Comparison of ENCODE assay signal across 20 cellular contexts in the genomic region with DNA sequence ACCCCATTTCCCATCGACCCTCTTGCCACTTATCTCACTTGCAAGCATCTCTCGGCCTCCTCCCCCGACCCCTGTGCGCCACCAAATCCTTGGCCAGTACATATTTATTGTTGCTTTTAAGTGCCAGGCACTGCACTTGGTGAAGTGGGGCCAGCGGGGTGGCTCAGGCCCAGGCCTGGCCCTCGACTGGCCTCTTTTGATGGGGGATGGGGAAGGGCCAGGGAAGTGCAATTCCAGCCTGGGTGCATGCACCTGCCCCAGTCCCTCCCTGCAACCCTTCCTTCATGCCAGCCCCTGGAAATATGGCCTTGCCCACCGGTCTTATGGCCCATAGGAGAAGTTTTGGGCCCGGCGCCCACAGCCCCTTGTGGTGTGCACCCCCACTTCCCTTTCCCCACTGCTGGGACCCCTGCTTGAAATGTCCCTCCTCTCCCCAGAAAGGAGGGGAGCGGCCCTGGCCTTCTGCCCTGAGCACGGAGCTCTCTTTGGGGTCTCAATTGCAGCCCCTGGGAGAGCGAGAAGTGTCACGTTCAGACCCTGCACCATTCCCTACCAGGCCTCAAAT. TPM values are rescaled to one million over a fixed set of nuclear protein-coding genes. Genes with fewer than 3 reads are reported as not detected.
DNase-seq lines count a peak whose midpoint lies in the region; ATAC-seq and TF ChIP-seq lines count a peak whose summit lies in the region.
"Had no signal": no experiment of that assay in that cellular context is flagged by ENCODE, and none has a peak within 500 bp of the region (broad histone marks: within the 10 kb centered on the region; RNA-seq: fewer than 3 reads in every experiment).

No MANE protein-coding gene starts in this region.

- TF ChIP-seq CTCF in natural killer cell (IDR thresholded peaks at IDR 0.05) (no peak), left ventricle myocardium inferior (IDR thresholded peaks at IDR 0.05; ENCODE audit: borderline replicate concordance) (no peak)

- H3K9me3 ChIP-seq in left ventricle myocardium inferior (replicated peaks), result no peaks in the 10 kb centered on the region
- H3K9me3 ChIP-seq in skeletal muscle tissue (ENCODE audit: control insufficient read depth in 3 of 3, low read length in 3 of 3), result no peaks in the 10 kb centered on the region
- H3K9me3 ChIP-seq: neutrophil had no signal

- H3K4me1 ChIP-seq in left ventricle myocardium inferior (peaks cover 45% of the 10 kb centered on the region), skeletal muscle tissue (ENCODE audit: control insufficient read depth in 3 of 3, insufficient read depth in 3 of 3, low read length in 3 of 3) (peaks cover 1 to 10% (median 7%) of the 10 kb centered on the region in 3 donors)

- H3K9me3 Mint-ChIP-seq in natural killer cell treated with Interleukin-12 subunit alpha and Interleukin-12 subunit beta and Interleukin-15 and Interleukin-18, amount 100 ng/mL, for 72 hours, result no peaks in the 10 kb centered on the region
- no peaks in the 10 kb centered on the region for H3K9me3 Mint-ChIP-seq in natural killer cell
- H3K9me3 Mint-ChIP-seq: activated CD4-positive, alpha-beta memory T cell treated with anti-CD3 and anti-CD28 coated beads, Interleukin-2, amount 10 ng/mL, durations not matched to agents 7 days and 5 days; CD4-positive, CD25-positive, alpha-beta regulatory T cell; H9; stimulated activated naive CD8-positive, alpha-beta T cell treated with anti-CD3 and anti-CD28 coated beads, Interleukin-15, Interleukin-2, amounts not matched to agents 100 ng/mL and 50 ng/mL, for 24 hours had no signal

- no peak for ATAC-seq in natural killer cell treated with Interleukin-12 subunit alpha and Interleukin-12 subunit beta and Interleukin-15 and Interleukin-18, amount 100 ng/mL, for 72 hours
- ATAC-seq in natural killer cell (no peak), GM18907 (IDR thresholded peaks at IDR 0.05; ENCODE audit: unreplicated experiment) (no peak)

- no peaks in the 10 kb centered on the region for H3K4me1 Mint-ChIP-seq in natural killer cell treated with Interleukin-12 subunit alpha and Interleukin-12 subunit beta and Interleukin-15 and Interleukin-18, amount 100 ng/mL, for 72 hours (ENCODE audit: low read depth in 2 of 2)
- H3K4me1 Mint-ChIP-seq in natural killer cell, result no peaks in the 10 kb centered on the region
- H3K4me1 Mint-ChIP-seq: activated CD4-positive, alpha-beta memory T cell treated with anti-CD3 and anti-CD28 coated beads, Interleukin-2, amount 10 ng/mL, durations not matched to agents 7 days and 5 days had no signal

- H3K27ac ChIP-seq in left ventricle myocardium inferior (replicated peaks) (peak overlapping the region; percentile 74), skeletal muscle tissue (ENCODE audit: low read depth, low read length) (no peak overlapping the region)
- H3K27ac ChIP-seq: neutrophil had no signal

- DNase-seq in natural killer cell treated with Interleukin-12 subunit alpha and Interleukin-12 subunit beta and Interleukin-15 and Interleukin-18, amount 100 ng/mL, for 72 hours (ENCODE audit: low spot score), result peak; percentile 42
- no peak for DNase-seq in natural killer cell
- peak; percentile 13 for DNase-seq in left ventricle myocardium inferior
- no peak for DNase-seq in SKM-1 treated with dmso at 0.1 percent for 144 hours (lab: John Stamatoyannopoulos, UW; ENCODE audit: unreplicated experiment)
- no peak for DNase-seq in MV-4-11 (lab: John Stamatoyannopoulos, UW)
- no peak for DNase-seq in SK-N-DZ (ENCODE audit: low spot score)
- DNase-seq: activated CD4-positive, alpha-beta memory T cell treated with anti-CD3 and anti-CD28 coated beads, Interleukin-2, amount 10 ng/mL, durations not matched to agents 7 days and 5 days; activated T-cell treated with anti-CD3 and anti-CD28 coated beads for 4 hours; H9; head of caudate nucleus; MM.1S; NCI-H1694; NCI-H526 treated with DMSO at 0.1 percent for 48 hours; T-helper 9 cell had no signal

- H3K4me3 ChIP-seq in left ventricle myocardium inferior (peak overlapping the region; percentile 57), skeletal muscle tissue (ENCODE audit: low read length in 3 of 3) (peak overlapping the region in 2 of 3 donors; percentile 14 to 46)
- H3K4me3 ChIP-seq: K562 had no signal

- H3K9ac ChIP-seq in skeletal muscle tissue (ENCODE audit: low read depth in 1 of 3, low read length in 3 of 3), result peak overlapping the region in 1 of 3 donors; percentile 72

- intact Hi-C loops in natural killer cell (cut with micrococcal nuclease) (loop anchor here (10.0 kb wide), 1 partner anchor 343 kb away; no protein-coding TSS in a partner anchor), left ventricle myocardium inferior (cut with micrococcal nuclease) (no loop called here)

- H3K36me3 Mint-ChIP-seq in natural killer cell treated with Interleukin-12 subunit alpha and Interleukin-12 subunit beta and Interleukin-15 and Interleukin-18, amount 100 ng/mL, for 72 hours, result no peaks in the 10 kb centered on the region
- H3K36me3 Mint-ChIP-seq in natural killer cell, result no peaks in the 10 kb centered on the region
- H3K36me3 Mint-ChIP-seq: CD4-positive, CD25-positive, alpha-beta regulatory T cell had no signal

- no peak overlapping the region for H3K27ac Mint-ChIP-seq in natural killer cell treated with Interleukin-12 subunit alpha and Interleukin-12 subunit beta and Interleukin-15 and Interleukin-18, amount 100 ng/mL, for 72 hours
- H3K27ac Mint-ChIP-seq in natural killer cell, result no peak overlapping the region
- H3K27ac Mint-ChIP-seq: activated CD4-positive, alpha-beta memory T cell treated with anti-CD3 and anti-CD28 coated beads, Interleukin-2, amount 10 ng/mL, durations not matched to agents 7 days and 5 days; CD4-positive, CD25-positive, alpha-beta regulatory T cell; H9; stimulated activated naive CD8-positive, alpha-beta T cell treated with anti-CD3 and anti-CD28 coated beads, Interleukin-15, Interleukin-2, amounts not matched to agents 100 ng/mL and 50 ng/mL, for 24 hours had no signal

- H3K4me3 Mint-ChIP-seq in natural killer cell treated with Interleukin-12 subunit alpha and Interleukin-12 subunit beta and Interleukin-15 and Interleukin-18, amount 100 ng/mL, for 72 hours, result no peak overlapping the region
- no peak overlapping the region for H3K4me3 Mint-ChIP-seq in natural killer cell
- H3K4me3 Mint-ChIP-seq: activated CD4-positive, alpha-beta memory T cell treated with anti-CD3 and anti-CD28 coated beads, Interleukin-2, amount 10 ng/mL, durations not matched to agents 7 days and 5 days; CD4-positive, CD25-positive, alpha-beta regulatory T cell; H9; stimulated activated naive CD8-positive, alpha-beta T cell treated with anti-CD3 and anti-CD28 coated beads, Interleukin-15, Interleukin-2, amounts not matched to agents 100 ng/mL and 50 ng/mL, for 24 hours had no signal

- no peaks in the 10 kb centered on the region for H3K27me3 Mint-ChIP-seq in natural killer cell treated with Interleukin-12 subunit alpha and Interleukin-12 subunit beta and Interleukin-15 and Interleukin-18, amount 100 ng/mL, for 72 hours
- no peaks in the 10 kb centered on the region for H3K27me3 Mint-ChIP-seq in natural killer cell (ENCODE audit: low read depth in 2 of 2)
- H3K27me3 Mint-ChIP-seq: activated CD4-positive, alpha-beta memory T cell treated with anti-CD3 and anti-CD28 coated beads, Interleukin-2, amount 10 ng/mL, durations not matched to agents 7 days and 5 days; CD4-positive, CD25-positive, alpha-beta regulatory T cell; stimulated activated naive CD8-positive, alpha-beta T cell treated with anti-CD3 and anti-CD28 coated beads, Interleukin-15, Interleukin-2, amounts not matched to agents 100 ng/mL and 50 ng/mL, for 24 hours had no signal

- no peaks in the 10 kb centered on the region for H3K27me3 ChIP-seq in left ventricle myocardium inferior (ENCODE audit: low read depth)
- no peaks in the 10 kb centered on the region for H3K27me3 ChIP-seq in skeletal muscle tissue (ENCODE audit: control insufficient read depth in 3 of 3, insufficient read depth in 3 of 3, low read length in 3 of 3)
- H3K27me3 ChIP-seq: neutrophil had no signal

- H3K36me3 ChIP-seq in left ventricle myocardium inferior, result peaks cover 8% of the 10 kb centered on the region
- H3K36me3 ChIP-seq in skeletal muscle tissue (ENCODE audit: control insufficient read depth in 3 of 3, insufficient read depth in 3 of 3, low read length in 3 of 3), result peaks cover 0 to 2% (median 0%) of the 10 kb centered on the region in 3 donors

RNA-seq across cellular contexts. Expression of a gene that starts 0.8 kb away (rescaled TPM):
- 1 to 10 TPM; 2.4 to 2.7 TPM for total RNA-seq in natural killer cell treated with Interleukin-12 subunit alpha and Interleukin-12 subunit beta and Interleukin-15 and Interleukin-18, amount 100 ng/mL, for 72 hours
- total RNA-seq in natural killer cell (1 to 10 TPM in 2 of 3 donors, under 1 TPM in 1; 0.75 to 1.7 (median 1.5) TPM), left ventricle myocardium inferior (3.2 TPM), skeletal muscle tissue (0.52 TPM)
- 0.53 and 0.60 TPM in 2 replicates for polyA plus RNA-seq in SK-N-DZ (2014; cell fraction: cytosol; rRNA removed)
- polyA plus RNA-seq in SK-N-DZ (2014; cell fraction: nucleus; rRNA removed), result 0.70 and 2.1 TPM in 2 replicates

Comparison
In these comparisons a context has a peak if more than half of its experiments do, and no peak if none do; other contexts are left out.
1. DNase-seq: peak in natural killer cell treated with Interleukin-12 subunit alpha and Interleukin-12 subunit beta and Interleukin-15 and Interleukin-18, amount 100 ng/mL, for 72 hours (single experiment) and left ventricle myocardium inferior (single experiment); none in natural killer cell (single experiment), SKM-1 treated with dmso at 0.1 percent for 144 hours (single experiment), MV-4-11 (single experiment) and SK-N-DZ (single experiment).